16 cellular contexts compared by ENCODE assay signal in genomic region chr3:123098411-123099330, GRCh38. TPM values are rescaled to one million over a fixed set of nuclear protein-coding genes. Genes with fewer than 3 reads are reported as not detected.
DNase-seq lines count a peak whose midpoint lies in the region; TF ChIP-seq lines count a peak whose summit lies in the region.
"Had no signal": no experiment of that assay in that cellular context is flagged by ENCODE, and none has a peak within 500 bp of the region (broad histone marks: within the 10 kb centered on the region; RNA-seq: fewer than 3 reads in every experiment).

No MANE protein-coding gene starts in this region.

- DNase-seq in D341Med (ENCODE audit: low spot score) (peak; percentile 58), NCI-H226 (peak; percentile 56), esophagus muscularis mucosa (ENCODE audit: extremely low spot score) (no peak), mesothelial cell of epicardium (ENCODE audit: low spot score in 2 of 2, unreplicated experiment in 2 of 2) (no peak), NCI-H2029 (lab: John Stamatoyannopoulos, UW) (no peak), uterus (no peak), NCI-H510A (lab: John Stamatoyannopoulos, UW) (no peak), SIG-M5 (lab: John Stamatoyannopoulos, UW) (no peak)
- DNase-seq: activated CD4-positive, alpha-beta T cell treated with anti-CD3 and anti-CD28 coated beads, Interleukin-2, amount 50 U/mL, for 48 hours; BE2C; DND-41; effector memory CD4-positive, alpha-beta T cell; retina; stimulated activated CD4-positive, alpha-beta T cell treated with anti-CD3 and anti-CD28 coated beads, Interleukin-2, amount 100 ng/mL, for 48 hours; stimulated activated naive B cell treated with anti-CD40 and anti-IgM and Interleukin-4, amounts not matched to agents 10 μg/mL and 1 μg/mL and 100 μg/mL, for 72 hours had no signal

- 63% methylated on average over 7 of the region's 7 CpGs for WGBS in esophagus muscularis mucosa

- H3K27ac ChIP-seq in esophagus muscularis mucosa (replicated peaks in 1 of 4) (peak overlapping the region in 3 of 4 donors; percentile 66 to 73 (median 67)), uterus (no peak overlapping the region)

- peaks cover 0 to 26% (median 18%) of the 10 kb centered on the region in 4 donors for H3K36me3 ChIP-seq in esophagus muscularis mucosa
- H3K36me3 ChIP-seq in uterus = no peaks in the 10 kb centered on the region

- TF ChIP-seq EP300 in esophagus muscularis mucosa (IDR thresholded peaks at IDR 0.05) = no peak

- no peak overlapping the region for H3K4me3 Mint-ChIP-seq in mesothelial cell of epicardium
- H3K4me3 Mint-ChIP-seq: stimulated activated naive B cell treated with anti-CD40 and anti-IgM and Interleukin-4, amounts not matched to agents 10 μg/mL and 1 μg/mL and 100 μg/mL, for 72 hours had no signal

- H3K4me1 Mint-ChIP-seq in mesothelial cell of epicardium = peaks cover 22% of the 10 kb centered on the region

- H3K27me3 Mint-ChIP-seq in mesothelial cell of epicardium (ENCODE audit: low read depth) = no peaks in the 10 kb centered on the region
- H3K27me3 Mint-ChIP-seq: stimulated activated naive B cell treated with anti-CD40 and anti-IgM and Interleukin-4, amounts not matched to agents 10 μg/mL and 1 μg/mL and 100 μg/mL, for 72 hours had no signal

- no peak for TF ChIP-seq POLR2A in esophagus muscularis mucosa (IDR thresholded peaks at IDR 0.05; ENCODE audit: low read depth)
- no peak for TF ChIP-seq POLR2A in uterus (IDR thresholded peaks at IDR 0.05)

- TF ChIP-seq CTCF in esophagus muscularis mucosa (IDR thresholded peaks at IDR 0.05) = no peak
- TF ChIP-seq CTCF in mesothelial cell of epicardium (IDR thresholded peaks at IDR 0.05; ENCODE audit: unreplicated experiment) = no peak
- no peak for TF ChIP-seq CTCF in uterus (IDR thresholded peaks at IDR 0.05)

- no peaks in the 10 kb centered on the region for H3K9me3 Mint-ChIP-seq in mesothelial cell of epicardium
- H3K9me3 Mint-ChIP-seq: stimulated activated naive B cell treated with anti-CD40 and anti-IgM and Interleukin-4, amounts not matched to agents 10 μg/mL and 1 μg/mL and 100 μg/mL, for 72 hours had no signal

- intact Hi-C loops in esophagus muscularis mucosa (cut with DNase I) (no loop called here), uterus (cut with DNase I; ENCODE audit: low total_unique reads) (no loop called here)

- H3K4me1 ChIP-seq in esophagus muscularis mucosa (peaks cover 40 to 61% (median 58%) of the 10 kb centered on the region in 4 donors), uterus (no peaks in the 10 kb centered on the region)

- no peaks in the 10 kb centered on the region for H3K9me3 ChIP-seq in esophagus muscularis mucosa
- no peaks in the 10 kb centered on the region for H3K9me3 ChIP-seq in uterus
- H3K9me3 ChIP-seq: BE2C, heart left ventricle had no signal

- no peaks in the 10 kb centered on the region for H3K27me3 ChIP-seq in esophagus muscularis mucosa
- no peaks in the 10 kb centered on the region for H3K27me3 ChIP-seq in uterus
- H3K27me3 ChIP-seq: BE2C, heart left ventricle had no signal

- H3K27ac Mint-ChIP-seq in mesothelial cell of epicardium = peak overlapping the region; percentile 90
- H3K27ac Mint-ChIP-seq: stimulated activated naive B cell treated with anti-CD40 and anti-IgM and Interleukin-4, amounts not matched to agents 10 μg/mL and 1 μg/mL and 100 μg/mL, for 72 hours had no signal

- peaks cover 5% of the 10 kb centered on the region for H3K36me3 Mint-ChIP-seq in mesothelial cell of epicardium

- H3K4me3 ChIP-seq in esophagus muscularis mucosa = no peak overlapping the region
- H3K4me3 ChIP-seq in uterus = no peak overlapping the region
- H3K4me3 ChIP-seq: heart left ventricle had no signal

RNA-seq across cellular contexts. Expression of gene PDIA5, which starts 31.8 kb away (rescaled TPM):
- 10 to 100 TPM; 12.5 to 16.4 (median 15.1) TPM for total RNA-seq in esophagus muscularis mucosa
- total RNA-seq in mesothelial cell of epicardium = 18.0 to 20.1 TPM (median 19.1 TPM) in 3 replicates
- 10 to 100 TPM in 3 of 4 donors, 1 to 10 TPM in 1; 3.6 to 38.1 (median 25.1) TPM for total RNA-seq in uterus

Comparison
In these comparisons a context has a peak if more than half of its experiments do, and no peak if none do; other contexts are left out.
1. DNase-seq: peak in D341Med (single experiment) and NCI-H226 (single experiment); none in esophagus muscularis mucosa (single experiment), mesothelial cell of epicardium (0 of 2), NCI-H2029 (single experiment), uterus (0 of 2), NCI-H510A (single experiment) and SIG-M5 (single experiment).
2. H3K27ac ChIP-seq: peak in esophagus muscularis mucosa (3 of 4); none in uterus (0 of 2).